ENCODE assay signal across 9 cellular contexts in genomic region chr1:159900086-159900680, GRCh38. TPM values are rescaled to one million over a fixed set of nuclear protein-coding genes. Genes with fewer than 3 reads are reported as not detected.
DNase-seq lines count a peak whose midpoint lies in the region; ATAC-seq and TF ChIP-seq lines count a peak whose summit lies in the region.
"Had no signal": no experiment of that assay in that cellular context is flagged by ENCODE, and none has a peak within 500 bp of the region (broad histone marks: within the 10 kb centered on the region; RNA-seq: fewer than 3 reads in every experiment).

CFAP45 (minus strand) TSS chr1:159900165; CDS start chr1:159900098, 67 bp downstream.

- POLR2A ChIA-PET in WTC11 (lab: Charles Lee): interaction anchor here (0.6 to 2.0 kb wide), 3 partner anchors 23 to 1209 kb away, joined by 3 to 9 read pairs (median 4); partner anchors contain the start of gene TAGLN2

- CTCF ChIA-PET in WTC11 (lab: Charles Lee): interaction anchor here (0.7 to 2.5 kb wide), 8 partner anchors 9 to 107 kb away, joined by 3 to 30 read pairs (median 4); no protein-coding TSS in a partner anchor

- H3K36me3 ChIP-seq in HUES6 (ENCODE audit: control insufficient read depth, insufficient read depth, low read length): no peaks in the 10 kb centered on the region
- H3K36me3 ChIP-seq in heart left ventricle: no peaks in the 10 kb centered on the region

- H3K9ac ChIP-seq in HUES6 (ENCODE audit: low read length): peak within 1 kb of the TSS; percentile 36

- peak within 1 kb of the TSS; percentile 55 for H3K4me3 Mint-ChIP-seq in WTC11
- H3K4me3 Mint-ChIP-seq: activated naive CD8-positive, alpha-beta T cell had no signal

- ATAC-seq in WTC11 (peak; percentile 96), heart left ventricle (peak; percentile 81 to 94 (median 88))

- H3K4me1 Mint-ChIP-seq in WTC11: peaks cover 15% of the 10 kb centered on the region

- intact Hi-C loops in heart left ventricle (cut with DNase I): no loop called here

- DNase-seq in CD1c-positive myeloid dendritic cell (ENCODE audit: extremely low spot score) (peak; percentile 80), WTC11 (ENCODE audit: low spot score) (peak; percentile 92), heart left ventricle (peak; percentile 81 to 87 (median 85)), retina (peak; percentile 86), GDM1 (lab: John Stamatoyannopoulos, UW) (no peak), H4 (ENCODE audit: low spot score) (no peak), medulla oblongata (ENCODE audit: extremely low spot score) (no peak)

- TF ChIP-seq POLR2A in heart left ventricle (IDR thresholded peaks at IDR 0.05): no peak

- H3K4me3 ChIP-seq in HUES6 (ENCODE audit: low read depth, low read length) (peak within 1 kb of the TSS; percentile 39), heart left ventricle (no peak within 1 kb of the TSS)

- peaks cover 12% of the 10 kb centered on the region for H3K9me3 Mint-ChIP-seq in WTC11

- TF ChIP-seq CTCF in WTC11 (IDR thresholded peaks at IDR 0.05) (no peak), heart left ventricle (IDR thresholded peaks at IDR 0.05) (no peak)

- peaks cover 31% of the 10 kb centered on the region for H3K27me3 Mint-ChIP-seq in WTC11 (ENCODE audit: low read depth)
- H3K27me3 Mint-ChIP-seq: activated naive CD8-positive, alpha-beta T cell had no signal

- 18 to 24% (median 23%) methylated on average over 24 to 30 of the region's 30 CpGs for WGBS in heart left ventricle, 4 donors

- H3K27me3 ChIP-seq in HUES6 (ENCODE audit: control insufficient read depth, insufficient read depth, low read length): peaks cover 10% of the 10 kb centered on the region
- H3K27me3 ChIP-seq in heart left ventricle: no peaks in the 10 kb centered on the region

- peak within 1 kb of the TSS; percentile 1; the same call in 1 of the 2 replicates for H3K27ac Mint-ChIP-seq in WTC11
- H3K27ac Mint-ChIP-seq: activated naive CD8-positive, alpha-beta T cell had no signal

- H3K36me3 Mint-ChIP-seq in WTC11: peaks cover 5% of the 10 kb centered on the region; the same call in 1 of the 2 replicates

- H3K9me3 ChIP-seq in HUES6 (ENCODE audit: control insufficient read depth, insufficient read depth, low read depth, low read length) (peaks cover 6% of the 10 kb centered on the region; the same call in 1 of the 2 replicates), heart left ventricle (peaks cover 0 to 7% (median 0%) of the 10 kb centered on the region in 12 donors)

- H3K4me1 ChIP-seq in HUES6 (ENCODE audit: control insufficient read depth, insufficient read depth, low read length): peaks cover 15% of the 10 kb centered on the region
- H3K4me1 ChIP-seq in heart left ventricle: peaks cover 0 to 48% (median 21%) of the 10 kb centered on the region in 12 donors

- H3K27ac ChIP-seq in HUES6 (ENCODE audit: low read depth, low read length): no peak within 1 kb of the TSS
- peak within 1 kb of the TSS in 6 of 12 donors; percentile 2 to 44 (median 16) for H3K27ac ChIP-seq in heart left ventricle

TF ChIP-seq in WTC11, 78 proteins besides CTCF, POLR2A, EP300 and RAD21:
- TF ChIP-seq OVOL2 (CRISPR knock-in tag; IDR thresholded peaks at IDR 0.05; ENCODE audit: borderline replicate concordance): no peak
- TF ChIP-seq MAX (CRISPR knock-in tag; IDR thresholded peaks at IDR 0.05): peak; percentile 28; the same call in 1 of the 2 replicates

RNA-seq across cellular contexts. Expression of gene CFAP45, which starts in this region (rescaled TPM):
- total RNA-seq in WTC11 (2021) (0.27 to 0.48 TPM (median 0.48 TPM) in 3 replicates), heart left ventricle (1 to 10 TPM in 1 of 9 donors, under 1 TPM in 6, not detected in 2; 0.31 to 1.8 (median 0.62) TPM)
- 1 to 10 TPM in 1 of 2 donors, under 1 TPM in 1; 0.29 to 1.3 TPM for polyA plus RNA-seq in heart left ventricle
- 0.21 and 0.62 TPM in 2 replicates for total RNA-seq in H4 (2014; rRNA removed; shearing (Covaris generic))

Comparison
In these comparisons a context has a peak if more than half of its experiments do, and no peak if none do; other contexts are left out.
1. Peak in DNase-seq and ATAC-seq in WTC11; RNA of the gene not detected or under 1 TPM.
2. DNase-seq: peak in CD1c-positive myeloid dendritic cell (single experiment), heart left ventricle (5 of 5) and retina (single experiment); none in GDM1 (single experiment), H4 (single experiment) and medulla oblongata (single experiment).